ENCODE assay signal across 13 cellular contexts in the genomic region with DNA sequence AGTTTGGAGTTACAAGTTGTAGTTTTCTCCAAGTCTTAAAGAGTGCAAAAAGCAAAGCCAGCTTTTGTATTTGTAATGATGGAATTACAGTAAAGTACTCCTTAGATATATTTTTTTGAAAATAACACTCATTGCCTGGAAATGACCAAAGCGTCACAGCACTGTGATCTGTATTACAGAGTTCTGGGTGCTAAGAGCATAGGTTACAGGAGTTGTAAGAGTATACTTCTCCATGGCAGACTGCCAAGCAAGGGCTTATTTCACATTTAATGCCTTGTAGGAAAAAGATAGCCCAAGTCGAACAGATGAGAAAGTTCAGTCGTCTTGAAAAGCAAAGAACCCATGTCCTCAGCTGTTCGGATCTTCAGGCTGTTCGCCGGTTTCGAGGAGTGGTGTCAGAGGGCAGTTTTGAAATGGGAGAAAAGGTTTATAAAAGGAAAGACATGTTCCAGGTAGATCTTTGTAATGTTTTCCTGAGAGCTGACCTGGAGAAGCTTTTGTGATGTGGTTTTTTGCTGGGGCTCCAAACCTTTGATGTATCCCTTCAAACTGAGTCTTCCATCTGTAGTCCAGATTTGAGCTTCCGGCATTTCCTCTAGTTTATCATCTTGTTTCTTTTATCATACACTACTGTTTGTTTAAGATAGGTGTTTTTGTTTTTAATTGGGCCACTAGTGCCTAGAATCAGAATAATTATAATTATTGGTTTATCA. TPM values are rescaled to one million over a fixed set of nuclear protein-coding genes. Genes with fewer than 3 reads are reported as not detected.
DNase-seq lines count a peak whose midpoint lies in the region; ATAC-seq, FAIRE-seq and TF ChIP-seq lines count a peak whose summit lies in the region.
"Had no signal": no experiment of that assay in that cellular context is flagged by ENCODE, and none has a peak within 500 bp of the region (broad histone marks: within the 10 kb centered on the region; RNA-seq: fewer than 3 reads in every experiment).

No MANE protein-coding gene starts in this region.

- H3K79me2 ChIP-seq in fibroblast of lung (ENCODE audit: control insufficient read depth, insufficient read depth, low read length) = no peaks in the 10 kb centered on the region

- H3K36me3 Mint-ChIP-seq in endodermal cell (ENCODE audit: low read depth) = no peaks in the 10 kb centered on the region

- 92 to 94% methylated on average over 7 of the region's 8 CpGs for WGBS in endodermal cell (ENCODE audit: insufficient coverage in 1 of 2, insufficient read length in 1 of 2), 2 experiments

- peaks cover 8% of the 10 kb centered on the region for H3K4me1 ChIP-seq in fibroblast of lung (ENCODE audit: control insufficient read depth, extremely low read depth, insufficient read depth, low read length)
- peaks cover 6 to 16% (median 7%) of the 10 kb centered on the region in 3 donors for H3K4me1 ChIP-seq in skeletal muscle tissue (ENCODE audit: control insufficient read depth in 3 of 3, insufficient read depth in 3 of 3, low read length in 3 of 3)
- H3K4me1 ChIP-seq in endodermal cell (ENCODE audit: control insufficient read depth, insufficient read depth, low read length) = peaks cover 11% of the 10 kb centered on the region

- H3K27me3 Mint-ChIP-seq in endodermal cell (ENCODE audit: insufficient read depth) = no peaks in the 10 kb centered on the region

- H3K4me1 Mint-ChIP-seq in endodermal cell = peaks cover 9% of the 10 kb centered on the region

- no peak overlapping the region for H3K4me3 Mint-ChIP-seq in endodermal cell
- H3K4me3 Mint-ChIP-seq: activated naive CD8-positive, alpha-beta T cell had no signal

- H3K9me3 ChIP-seq in fibroblast of lung (ENCODE audit: control insufficient read depth, insufficient read depth, low read depth, low read length) (no peaks in the 10 kb centered on the region), skeletal muscle tissue (ENCODE audit: control insufficient read depth in 3 of 3, low read length in 3 of 3) (no peaks in the 10 kb centered on the region), endodermal cell (ENCODE audit: control insufficient read depth, low read length) (no peaks in the 10 kb centered on the region)

- H2AFZ ChIP-seq in fibroblast of lung (ENCODE audit: low read length) = no peak overlapping the region

- TF ChIP-seq CTCF in fibroblast of lung (conservative IDR thresholded peaks at IDR 0.05 in 1 of 2, IDR thresholded peaks at IDR 0.05 in 1 of 2; ENCODE audit: low read depth in 1 of 2, low read length in 2 of 2) (no peak), endodermal cell (conservative IDR thresholded peaks at IDR 0.05) (no peak)

- H3K36me3 ChIP-seq in fibroblast of lung (ENCODE audit: control insufficient read depth, insufficient read depth, low read length) = no peaks in the 10 kb centered on the region
- no peaks in the 10 kb centered on the region for H3K36me3 ChIP-seq in skeletal muscle tissue (ENCODE audit: control insufficient read depth in 3 of 3, insufficient read depth in 3 of 3, low read length in 3 of 3)
- no peaks in the 10 kb centered on the region for H3K36me3 ChIP-seq in endodermal cell (ENCODE audit: control insufficient read depth, insufficient read depth, low read length)

- H3K27ac ChIP-seq in fibroblast of lung (ENCODE audit: insufficient read depth, low read length) (no peak overlapping the region), skeletal muscle tissue (ENCODE audit: low read depth, low read length) (no peak overlapping the region), endodermal cell (ENCODE audit: low read depth, low read length) (no peak overlapping the region)
- H3K27ac ChIP-seq: dorsolateral prefrontal cortex, KMS-11 had no signal

- ATAC-seq in GM21423 (IDR thresholded peaks at IDR 0.05; ENCODE audit: unreplicated experiment) = no peak

- H3K4me3 ChIP-seq in fibroblast of lung (replicated peaks in 1 of 4; ENCODE audit: control extremely low read depth in 1 of 4, insufficient read depth in 1 of 4, low read depth in 3 of 4, low read length in 4 of 4) (no peak overlapping the region), skeletal muscle tissue (ENCODE audit: low read length in 3 of 3) (peak overlapping the region in 1 of 3 donors; percentile 16), endodermal cell (ENCODE audit: low read length) (no peak overlapping the region)
- H3K4me3 ChIP-seq: dorsolateral prefrontal cortex had no signal

- no peak overlapping the region for H3K4me2 ChIP-seq in fibroblast of lung (ENCODE audit: extremely low read depth, insufficient read depth, low read length)
- H3K4me2 ChIP-seq: KMS-11 had no signal

- FAIRE-seq in HTR-8/SVneo (lab: Jason Lieb, UNC) = no peak

- DNase-seq in NCI-H510A treated with DMSO at 0.1 percent for 48 hours (lab: John Stamatoyannopoulos, UW) (peak; percentile 38), NCI-H510A (lab: John Stamatoyannopoulos, UW) (no peak), NCI-H69 (lab: John Stamatoyannopoulos, UW) (peak; percentile 63), fibroblast of lung (ENCODE audit: low read depth in 2 of 2) (peak; percentile 43 to 84), HTR-8/SVneo (ENCODE audit: insufficient read length, low spot score) (no peak), endodermal cell (no peak)
- DNase-seq: DND-41, dorsolateral prefrontal cortex, SIG-M5 had no signal

- no peaks in the 10 kb centered on the region for H4K20me1 ChIP-seq in fibroblast of lung (ENCODE audit: control insufficient read depth, extremely low read depth, insufficient read depth, low read length)

- H3K9ac ChIP-seq in fibroblast of lung (ENCODE audit: insufficient read depth, low read length) (no peak overlapping the region), skeletal muscle tissue (ENCODE audit: low read depth in 1 of 3, low read length in 3 of 3) (peak overlapping the region; percentile 13 to 48 (median 17)), endodermal cell (ENCODE audit: extremely low read depth, low read length, poor library complexity, severe bottlenecking) (no peak overlapping the region)
- H3K9ac ChIP-seq: KMS-11 had no signal

- H3K9me3 Mint-ChIP-seq in endodermal cell = no peaks in the 10 kb centered on the region

- no peak overlapping the region for H3K27ac Mint-ChIP-seq in endodermal cell
- H3K27ac Mint-ChIP-seq: activated naive CD8-positive, alpha-beta T cell had no signal

- no peaks in the 10 kb centered on the region for H3K27me3 ChIP-seq in fibroblast of lung (ENCODE audit: control insufficient read depth, insufficient read depth, low read length)
- no peaks in the 10 kb centered on the region for H3K27me3 ChIP-seq in skeletal muscle tissue (ENCODE audit: control insufficient read depth in 3 of 3, insufficient read depth in 3 of 3, low read length in 3 of 3)
- H3K27me3 ChIP-seq in endodermal cell (ENCODE audit: control insufficient read depth, insufficient read depth, low read length, poor library complexity, severe bottlenecking) = no peaks in the 10 kb centered on the region
- H3K27me3 ChIP-seq: dorsolateral prefrontal cortex had no signal

RNA-seq across cellular contexts. Expression of gene ERCC4, which starts 41.3 kb away (rescaled TPM):
- total RNA-seq in fibroblast of lung (9.5 and 10.6 TPM in 2 replicates), skeletal muscle tissue (6.8 TPM), endodermal cell (10 to 100 TPM; 12.9 to 18.2 TPM)
- polyA plus RNA-seq in fibroblast of lung = 4.3 and 5.9 TPM in 2 replicates
- 4.6 and 6.8 TPM in 2 replicates for polyA plus RNA-seq in fibroblast of lung (2012)
- polyA minus RNA-seq in fibroblast of lung (ENCODE audit: low replicate concordance) = 2.1 and 13.2 TPM in 2 replicates
- 11.5 TPM for polyA plus RNA-seq in endodermal cell (2013, experiment 1 of 2)
- polyA plus RNA-seq in endodermal cell (2013, experiment 2 of 2) = 12.5 TPM

Comparison
In these comparisons a context has a peak if more than half of its experiments do, and no peak if none do; other contexts are left out.
1. DNase-seq: peak in NCI-H510A treated with DMSO at 0.1 percent for 48 hours (single experiment), NCI-H69 (single experiment) and fibroblast of lung (2 of 2); none in NCI-H510A (single experiment), HTR-8/SVneo (single experiment) and endodermal cell (single experiment).
2. H3K9ac ChIP-seq: peak in skeletal muscle tissue (3 of 3); none in fibroblast of lung (single experiment) and endodermal cell (single experiment).